Comparison of ENCODE assay signal across 11 cellular contexts in the genomic region with DNA sequence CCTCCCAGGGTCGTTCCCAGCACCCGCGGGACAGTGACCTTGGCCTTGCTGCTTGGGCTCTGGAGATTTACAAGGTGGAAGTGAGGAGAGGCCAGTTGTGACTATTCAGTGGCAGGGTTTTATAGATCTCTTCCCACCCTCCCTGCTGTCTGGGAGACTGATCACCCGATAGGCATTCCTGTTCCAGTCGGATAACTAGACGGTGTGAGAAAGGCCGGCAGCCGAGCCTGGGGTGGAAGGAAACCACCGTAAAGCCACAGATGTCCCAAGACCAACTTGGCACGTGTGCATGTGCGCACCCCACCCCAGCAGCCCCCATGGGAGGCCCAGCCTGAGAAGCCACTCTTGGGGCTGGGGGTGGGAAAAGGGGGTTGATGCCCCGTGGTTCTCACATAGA.
DNase-seq lines count a peak whose midpoint lies in the region; TF ChIP-seq lines count a peak whose summit lies in the region.
"Had no signal": no experiment of that assay in that cellular context is flagged by ENCODE, and none has a peak within 500 bp of the region (broad histone marks: within the 10 kb centered on the region; RNA-seq: fewer than 3 reads in every experiment).

No MANE protein-coding gene starts in this region.

- H3K36me3 ChIP-seq in Loucy (ENCODE audit: insufficient read depth, low read length), result no peaks in the 10 kb centered on the region

- H3K9me3 ChIP-seq in Loucy (ENCODE audit: insufficient read depth, low read depth, low read length), result no peaks in the 10 kb centered on the region

- H3K79me2 ChIP-seq in Loucy (ENCODE audit: insufficient read depth, low read length), result no peaks in the 10 kb centered on the region

- no peaks in the 10 kb centered on the region for H3F3A ChIP-seq in Loucy (ENCODE audit: low read depth)

- peak; percentile 3 for DNase-seq in 8988T
- no peak for DNase-seq in epithelial cell of prostate (ENCODE audit: low read depth, low spot score)
- DNase-seq in neural crest cell (ENCODE audit: low read depth, low spot score), result no peak
- no peak for DNase-seq in DMS153 (lab: John Stamatoyannopoulos, UW)
- no peak for DNase-seq in mesenteric fat pad (ENCODE audit: low spot score)
- no peak for DNase-seq in hypothalamus (lab: John Stamatoyannopoulos, UW)
- no peak for DNase-seq in germinal center (ENCODE audit: low spot score)
- DNase-seq: hippocampal formation, RPMI8226 had no signal

- no peaks in the 10 kb centered on the region for H3K9me3 Mint-ChIP-seq in neural crest cell

- H3K4me2 ChIP-seq in Loucy (ENCODE audit: low read depth, low read length, poor library complexity, severe bottlenecking), result no peak overlapping the region

- peaks cover 51% of the 10 kb centered on the region for H3K4me1 ChIP-seq in Loucy (ENCODE audit: insufficient read depth, low read length, poor library complexity, severe bottlenecking)

- no peak overlapping the region for H2AFZ ChIP-seq in Loucy (ENCODE audit: low read length)

- peak overlapping the region; percentile 1 for H3K9ac ChIP-seq in Loucy (ENCODE audit: low read depth, low read length, poor library complexity, severe bottlenecking)

- H3K27me3 ChIP-seq in Loucy (ENCODE audit: insufficient read depth, low read length, poor library complexity, severe bottlenecking), result no peaks in the 10 kb centered on the region

- peaks cover 10% of the 10 kb centered on the region for H3K36me3 Mint-ChIP-seq in neural crest cell (ENCODE audit: low read depth)

- TF ChIP-seq CTCF in Loucy (conservative IDR thresholded peaks at IDR 0.05; ENCODE audit: low read length), result no peak
- no peak for TF ChIP-seq CTCF in neural crest cell (conservative IDR thresholded peaks at IDR 0.05)

- H3K27me3 Mint-ChIP-seq in neural crest cell (ENCODE audit: low read depth), result peaks cover 5% of the 10 kb centered on the region

- no peak overlapping the region for H3K4me3 ChIP-seq in Loucy (ENCODE audit: low read length, poor library complexity, severe bottlenecking)

- H4K20me1 ChIP-seq in Loucy (ENCODE audit: insufficient read depth, low read length, poor library complexity, severe bottlenecking), result no peaks in the 10 kb centered on the region

- H3K27ac Mint-ChIP-seq in neural crest cell (ENCODE audit: unreplicated experiment), result peak overlapping the region; percentile 93

- no peaks in the 10 kb centered on the region for H3K9me2 ChIP-seq in Loucy (replicated peaks; ENCODE audit: low read depth, low read length)

- peaks cover 84% of the 10 kb centered on the region for H3K4me1 Mint-ChIP-seq in neural crest cell

- H3K27ac ChIP-seq in epithelial cell of prostate, result peak overlapping the region; percentile 95
- H3K27ac ChIP-seq: HL-60 had no signal

- H3K4me3 Mint-ChIP-seq in neural crest cell, result peak overlapping the region; percentile 75
